ENCODE assay signal across 8 cellular contexts in the genomic region with DNA sequence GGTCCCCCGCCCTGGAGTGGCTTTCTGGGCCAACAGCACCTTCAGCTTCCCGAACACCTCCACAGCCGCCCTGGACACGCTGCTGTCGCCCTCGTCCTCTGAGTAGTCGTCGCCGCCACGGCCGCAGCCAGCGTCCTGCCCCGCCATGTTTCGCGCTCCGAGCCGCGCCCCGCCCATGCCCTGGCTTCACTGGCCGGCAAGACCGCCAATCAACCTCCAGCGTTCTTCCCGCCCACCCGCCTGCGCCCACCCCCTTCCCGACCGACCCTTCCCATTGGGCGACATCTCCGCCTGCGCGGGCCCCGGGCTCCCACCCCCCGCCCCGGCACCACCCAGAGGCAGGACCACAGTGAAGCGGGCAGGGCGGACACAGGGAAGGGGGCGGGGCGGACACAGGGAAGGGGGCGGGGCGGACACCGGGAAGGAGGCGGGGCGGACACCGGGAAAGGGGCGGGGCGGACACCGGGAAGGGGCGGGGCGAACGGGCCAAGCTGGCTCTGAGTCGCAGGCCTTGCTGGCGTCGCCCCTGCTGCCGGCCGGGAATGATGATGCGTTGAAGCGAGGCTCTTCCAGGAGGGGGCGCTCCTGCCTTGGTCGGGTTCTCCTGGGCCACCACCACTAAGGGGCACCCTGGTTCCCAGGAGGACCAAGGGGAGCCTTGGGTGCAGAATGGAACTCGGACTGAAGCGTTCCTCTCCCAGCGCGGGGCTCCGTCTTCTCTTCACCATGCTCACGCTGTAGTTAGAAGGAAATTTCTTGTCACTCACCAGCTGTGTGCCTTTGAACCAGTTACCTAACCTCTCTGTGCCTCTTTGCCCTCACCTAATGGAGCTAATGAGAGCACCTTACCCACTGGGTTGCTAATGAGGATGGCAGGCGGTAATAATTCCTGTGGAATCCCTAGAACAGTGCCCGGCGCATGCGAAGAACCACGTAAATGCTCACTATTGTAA. TPM values are rescaled to one million over a fixed set of nuclear protein-coding genes. Genes with fewer than 3 reads are reported as not detected.
A peak's percentile ranks its signal among the peaks of the same experiment; 100 is the strongest.
DNase-seq lines count a peak whose midpoint lies in the region; ATAC-seq and TF ChIP-seq lines count a peak whose summit lies in the region.

A gene (minus strand): TSS at position 166 of the 953 bp plus-strand sequence. CDS start 19 bp downstream, at position 147.

- no peaks in the 10 kb centered on the region for H4K20me1 ChIP-seq in H9 (ENCODE audit: control insufficient read depth, insufficient read depth, insufficient read length)
- no peaks in the 10 kb centered on the region for H4K20me1 ChIP-seq in neural cell (ENCODE audit: insufficient read depth)

- peaks cover 11 to 17% (median 16%) of the 10 kb centered on the region in 3 experiments for H3K36me3 Mint-ChIP-seq in H9 (ENCODE audit: insufficient read depth in 1 of 3, low read depth in 3 of 3)

- no peak within 1 kb of the TSS for H2BK12ac ChIP-seq in H9 (ENCODE audit: insufficient read length, low read depth, low read length)

- H3F3A ChIP-seq in neural cell (ENCODE audit: insufficient read depth, low read length, poor library complexity, severe bottlenecking) = no peaks in the 10 kb centered on the region

- peak; percentile 68 for TF ChIP-seq RAD21 in neural cell (conservative IDR thresholded peaks at IDR 0.05)

- in situ Hi-C loops in G401 (cut with HindIII; ENCODE audit: low sequenced_read_pairs) = no loop called here

- H3K27ac Mint-ChIP-seq in H9 = no peak within 1 kb of the TSS
- peak within 1 kb of the TSS; percentile 65 to 91 for H3K27ac Mint-ChIP-seq in stimulated activated naive CD8-positive, alpha-beta T cell treated with anti-CD3 and anti-CD28 coated beads, Interleukin-15, amount 100 ng/mL, for 72 hours

- no peak within 1 kb of the TSS for H2BK120ac ChIP-seq in H9 (ENCODE audit: low read depth, low read length, poor library complexity, severe bottlenecking)

- no peak within 1 kb of the TSS for H4K8ac ChIP-seq in H9 (replicated peaks; ENCODE audit: insufficient read length, low read depth, low read length)

- no peak within 1 kb of the TSS for H3K56ac ChIP-seq in H9 (ENCODE audit: insufficient read length, low read depth, low read length)

- no peaks in the 10 kb centered on the region for H3K9me2 ChIP-seq in neural cell (ENCODE audit: insufficient read depth, low read length)

- H3K14ac ChIP-seq in H9 (ENCODE audit: insufficient read depth, low read length) = no peak within 1 kb of the TSS

- H3K27me3 Mint-ChIP-seq in H9 (ENCODE audit: low read depth) = peaks cover 25% of the 10 kb centered on the region
- no peaks in the 10 kb centered on the region for H3K27me3 Mint-ChIP-seq in stimulated activated naive CD8-positive, alpha-beta T cell treated with anti-CD3 and anti-CD28 coated beads, Interleukin-15, amount 100 ng/mL, for 72 hours

- no peaks in the 10 kb centered on the region for H3K36me3 ChIP-seq in neural cell (ENCODE audit: insufficient read depth, low read length)

- WGBS in H9 (ENCODE audit: extremely low coverage, insufficient read length, low lambda C conversion rate) = no CpG with 5 or more reads among the region's 70 CpGs

- no peak within 1 kb of the TSS for H4K91ac ChIP-seq in H9 (ENCODE audit: insufficient read length, low read depth, low read length)

- H3K27me3 ChIP-seq in H9 (ENCODE audit: insufficient read depth, low read length) (no peaks in the 10 kb centered on the region), neural cell (ENCODE audit: insufficient read depth, low read depth, low read length) (peaks cover 5% of the 10 kb centered on the region)

- no peaks in the 10 kb centered on the region; a peak in 1 of 4 replicates for H3K4me1 Mint-ChIP-seq in H9
- peaks cover 32% of the 10 kb centered on the region for H3K4me1 Mint-ChIP-seq in stimulated activated naive CD8-positive, alpha-beta T cell treated with anti-CD3 and anti-CD28 coated beads, Interleukin-15, amount 100 ng/mL, for 72 hours

- H2AK5ac ChIP-seq in H9 (ENCODE audit: insufficient read length, low read length) = no peak within 1 kb of the TSS

- peak within 1 kb of the TSS; percentile 72 for H3K4me3 ChIP-seq in fibroblast of the aortic adventitia (ENCODE audit: low read depth, low read length)
- H3K4me3 ChIP-seq in neural cell (ENCODE audit: low read length) = peak within 1 kb of the TSS; percentile 81

- peak within 1 kb of the TSS; percentile 62 for H3K18ac ChIP-seq in H9 (ENCODE audit: insufficient read length, low read depth, low read length)

- TF ChIP-seq CTCF in H9 (conservative IDR thresholded peaks at IDR 0.05) (peak; percentile 77), fibroblast of the aortic adventitia (IDR thresholded peaks at IDR 0.05; ENCODE audit: insufficient read depth, low read length) (peak; percentile 68), neural cell (IDR thresholded peaks at IDR 0.05; ENCODE audit: poor library complexity, severe bottlenecking) (peak; percentile 87)

- H2AFZ ChIP-seq in H9 (ENCODE audit: low read length) = no peak within 1 kb of the TSS
- no peak within 1 kb of the TSS for H2AFZ ChIP-seq in neural cell (ENCODE audit: low read depth, low read length)

- no peaks in the 10 kb centered on the region for H3K79me1 ChIP-seq in H9 (ENCODE audit: insufficient read depth, low read depth, low read length, poor library complexity, severe bottlenecking)

- peak; percentile 88 for ATAC-seq in stimulated activated naive CD8-positive, alpha-beta T cell treated with anti-CD3 and anti-CD28 coated beads, Interleukin-15, amount 100 ng/mL, for 72 hours

- H3K9ac ChIP-seq in H9 (ENCODE audit: extremely low read depth, insufficient read length, low read length) = peak within 1 kb of the TSS; percentile 72
- peak within 1 kb of the TSS; percentile 50 for H3K9ac ChIP-seq in neural cell (ENCODE audit: low read length)

- H3T11ph ChIP-seq in H9 (ENCODE audit: low read length) = no peak within 1 kb of the TSS

- H3K4ac ChIP-seq in H9 (ENCODE audit: low read depth, low read length) = no peak within 1 kb of the TSS

- H3K4me2 ChIP-seq in H9 (ENCODE audit: insufficient read depth, insufficient read length, low read length) (peak within 1 kb of the TSS; percentile 77), neural cell (ENCODE audit: low read length) (no peak within 1 kb of the TSS)

- no peak within 1 kb of the TSS for H3K23ac ChIP-seq in H9 (ENCODE audit: insufficient read length, low read depth, low read length)

- no peaks in the 10 kb centered on the region; the same call in 1 of the 2 replicates for H3K4me1 ChIP-seq in H9 (ENCODE audit: insufficient read depth, low read length)

- H3K4me3 Mint-ChIP-seq in H9 = peak within 1 kb of the TSS; percentile 81 to 87
- H3K4me3 Mint-ChIP-seq in stimulated activated naive CD8-positive, alpha-beta T cell treated with anti-CD3 and anti-CD28 coated beads, Interleukin-15, amount 100 ng/mL, for 72 hours = peak within 1 kb of the TSS; percentile 82 to 85

- no peak within 1 kb of the TSS for H4K5ac ChIP-seq in H9 (ENCODE audit: insufficient read length, low read depth, low read length)

- peaks cover 46 to 79% of the 10 kb centered on the region in 2 experiments for H3K9me3 Mint-ChIP-seq in H9
- no peaks in the 10 kb centered on the region for H3K9me3 Mint-ChIP-seq in stimulated activated naive CD8-positive, alpha-beta T cell treated with anti-CD3 and anti-CD28 coated beads, Interleukin-15, amount 100 ng/mL, for 72 hours

- no peak within 1 kb of the TSS for H2BK5ac ChIP-seq in H9 (ENCODE audit: insufficient read length, low read length)

- TF ChIP-seq EP300 in neural cell (conservative IDR thresholded peaks at IDR 0.05; ENCODE audit: poor library complexity, severe bottlenecking) = no peak

- H3K23me2 ChIP-seq in H9 (ENCODE audit: insufficient read length, low read depth, low read length, poor library complexity, severe bottlenecking) = peaks cover 9% of the 10 kb centered on the region

- H3K9me3 ChIP-seq in H9 (ENCODE audit: control insufficient read depth, low read depth, low read length) = peaks cover 14% of the 10 kb centered on the region
- H3K9me3 ChIP-seq in neural cell (ENCODE audit: low read length) = no peaks in the 10 kb centered on the region

- H3K27ac ChIP-seq in H9 (ENCODE audit: insufficient read length, low read depth, low read length) (no peak within 1 kb of the TSS), neural cell (ENCODE audit: low read length) (no peak within 1 kb of the TSS)

- H3K79me2 ChIP-seq in H9 (ENCODE audit: insufficient read depth, low read length) (no peaks in the 10 kb centered on the region; the same call in 1 of the 2 replicates), neural cell (replicated peaks; ENCODE audit: insufficient read depth, low read length) (no peaks in the 10 kb centered on the region)

- no peak within 1 kb of the TSS for H2BK15ac ChIP-seq in H9 (ENCODE audit: low read depth, low read length)

- H2BK20ac ChIP-seq in H9 (ENCODE audit: low read depth, low read length, poor library complexity, severe bottlenecking) = no peak within 1 kb of the TSS

- DNase-seq in G401 (ENCODE audit: low spot score) (peak; percentile 89), H9 (peak; percentile 94), M059J (ENCODE audit: low read depth) (peak; percentile 90), SHP77 (lab: John Stamatoyannopoulos, UW) (peak; percentile 68 to 71), fibroblast of the aortic adventitia (ENCODE audit: low read depth) (peak; percentile 86)
- DNase-seq in activated effector memory CD4-positive, alpha-beta T cell treated with Interleukin-2 at 50 U/mL for 16 hours = peak; percentile 78
- peak; percentile 79 to 89 for DNase-seq in stimulated activated naive CD8-positive, alpha-beta T cell treated with anti-CD3 and anti-CD28 coated beads, Interleukin-15, amount 100 ng/mL, for 72 hours

TF ChIP-seq in neural cell, 6 proteins besides CTCF, POLR2A, EP300 and RAD21 (continues in another document):
- TF ChIP-seq EZH2 (IDR thresholded peaks at IDR 0.05; ENCODE audit: borderline replicate concordance, insufficient read depth, low read length, poor library complexity, severe bottlenecking) = no peak
- peak; percentile 3 for TF ChIP-seq MXI1 (conservative IDR thresholded peaks at IDR 0.05; ENCODE audit: poor library complexity, severe bottlenecking)

RNA-seq across cellular contexts. Expression of the gene that starts here (rescaled TPM):
- 50.8 and 63.6 TPM in 2 replicates for total RNA-seq in G401 (2014; rRNA removed; shearing (Covaris generic))
- 43.1 and 45.3 TPM in 2 replicates for total RNA-seq in H9 (2021)
- 76.0 and 85.3 TPM in 2 replicates for total RNA-seq in M059J (2014; rRNA removed; shearing (Covaris generic))
- total RNA-seq in fibroblast of the aortic adventitia (ENCODE audit: low replicate concordance) = 16.4 and 16.5 TPM in 2 replicates
- polyA plus RNA-seq in neural cell = 27.7 and 32.5 TPM in 2 replicates
- 13.9 and 15.3 TPM in 2 replicates for polyA minus RNA-seq in neural cell

Comparison
In these comparisons a context has a peak if more than half of its experiments do, and no peak if none do; other contexts are left out.
1. H3K27ac Mint-ChIP-seq: peak in stimulated activated naive CD8-positive, alpha-beta T cell treated with anti-CD3 and anti-CD28 coated beads, Interleukin-15, amount 100 ng/mL, for 72 hours (2 of 2); none in H9 (0 of 3).
2. Peak in every context shown above with its lines, with median percentiles within 50 percentile points of each other: DNase-seq and CTCF ChIP-seq.